In the genomic region with DNA sequence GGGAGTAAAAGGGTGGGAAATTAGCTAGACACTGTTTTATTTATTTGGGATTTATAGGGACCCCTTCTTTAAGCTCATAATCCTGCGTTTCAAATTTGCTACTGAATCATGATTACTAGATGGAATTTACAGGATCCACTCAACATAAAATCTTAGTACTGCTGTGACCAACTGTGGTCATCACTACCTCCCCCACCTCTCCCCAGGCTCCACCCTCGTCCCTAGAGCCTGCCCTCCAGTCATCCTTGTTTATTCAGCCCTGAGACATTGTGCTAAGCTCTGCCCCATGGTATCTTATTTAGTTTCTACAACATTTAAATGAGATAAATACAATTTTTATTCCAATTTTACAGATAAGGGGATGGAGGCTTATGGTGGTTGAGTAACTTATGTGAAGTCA, we compare ENCODE assay signal across 18 cellular contexts.
"Had no signal": no experiment of that assay in that cellular context is flagged by ENCODE, and none has a peak within 500 bp of the region (broad histone marks: within the 10 kb centered on the region; RNA-seq: fewer than 3 reads in every experiment).

No MANE protein-coding gene starts in this region.

- H3K4me1 Mint-ChIP-seq: mesothelial cell of epicardium had no signal

- H3K4me3 ChIP-seq: coronary artery, dorsolateral prefrontal cortex, esophagus muscularis mucosa, heart right ventricle, left lung, lower lobe of right lung, mucosa of descending colon had no signal

- H3K9me3 ChIP-seq: esophagus muscularis mucosa, lower lobe of right lung, mucosa of descending colon had no signal

- H3K27me3 ChIP-seq: foreskin keratinocyte, heart right ventricle, left lung had no signal

- ATAC-seq: foreskin keratinocyte, heart right ventricle, left cardiac atrium, left lung, left ventricle myocardium superior, lower lobe of right lung, mucosa of descending colon had no signal

- H3K4me3 Mint-ChIP-seq: mesothelial cell of epicardium had no signal

- H3K4me1 ChIP-seq: esophagus muscularis mucosa, foreskin keratinocyte, heart right ventricle, left lung, lower lobe of right lung had no signal

- H3K27ac ChIP-seq: coronary artery, dorsolateral prefrontal cortex, esophagus muscularis mucosa, foreskin keratinocyte, heart right ventricle, left lung, lower lobe of right lung had no signal

- DNase-seq: dermis blood vessel endothelial cell; dorsolateral prefrontal cortex; effector CD4-positive, alpha-beta T cell; effector memory CD4-positive, alpha-beta T cell; foreskin keratinocyte; glutamatergic neuron; head of caudate nucleus; heart right ventricle; hippocampal formation; left cardiac atrium; left lung; left ventricle myocardium superior; lower lobe of right lung; mesenchymal stem cell; mucosa of descending colon had no signal

- H3K36me3 ChIP-seq: esophagus muscularis mucosa, heart right ventricle, left lung, lower lobe of right lung had no signal

- H3K27ac Mint-ChIP-seq: mesothelial cell of epicardium had no signal

- H3K36me3 Mint-ChIP-seq: mesothelial cell of epicardium had no signal
